Comparison of ENCODE assay signal across 14 cellular contexts in genomic region chr17:22694362-22695227, GRCh38.
DNase-seq lines count a peak whose midpoint lies in the region; ATAC-seq and TF ChIP-seq lines count a peak whose summit lies in the region.
"Had no signal": no experiment of that assay in that cellular context is flagged by ENCODE, and none has a peak within 500 bp of the region (broad histone marks: within the 10 kb centered on the region; RNA-seq: fewer than 3 reads in every experiment).

No MANE protein-coding gene starts in this region.

- H3K36me3 ChIP-seq in HUES6 (ENCODE audit: control insufficient read depth, insufficient read depth, low read length) (no peaks in the 10 kb centered on the region), WERI-Rb-1 (no peaks in the 10 kb centered on the region), thoracic aorta (no peaks in the 10 kb centered on the region), esophagus squamous epithelium (no peaks in the 10 kb centered on the region), trophoblast cell (ENCODE audit: control insufficient read depth in 1 of 2, insufficient read depth in 2 of 2, low read length in 2 of 2) (no peaks in the 10 kb centered on the region)
- H3K36me3 ChIP-seq: lower lobe of right lung, tibial artery had no signal

- H2BK5ac ChIP-seq in trophoblast cell (ENCODE audit: low read depth, low read length, poor library complexity), result no peak overlapping the region

- H3K9me3 ChIP-seq in HUES6 (ENCODE audit: control insufficient read depth, insufficient read depth, low read depth, low read length) (peaks cover 73% of the 10 kb centered on the region), WERI-Rb-1 (ENCODE audit: severe bottlenecking) (no peaks in the 10 kb centered on the region), thoracic aorta (peaks cover 6% of the 10 kb centered on the region), esophagus squamous epithelium (peaks cover 4 to 37% (median 5%) of the 10 kb centered on the region in 3 donors), trophoblast cell (ENCODE audit: insufficient read depth, low read depth, low read length) (peaks cover 38% of the 10 kb centered on the region)
- H3K9me3 ChIP-seq: lower lobe of right lung had no signal

- H4K91ac ChIP-seq in trophoblast cell (ENCODE audit: low read depth, low read length), result no peak overlapping the region

- no peaks in the 10 kb centered on the region for H3K27me3 Mint-ChIP-seq in natural killer cell treated with Interleukin-12 subunit alpha and Interleukin-12 subunit beta and Interleukin-15 and Interleukin-18, amount 100 ng/mL, for 72 hours
- H3K27me3 Mint-ChIP-seq: activated naive CD4-positive, alpha-beta T cell treated with anti-CD3 and anti-CD28 coated beads, Interleukin-2, amount 50 U/mL, for 24 hours had no signal

- peak; percentile 81 for TF ChIP-seq CTCF in WERI-Rb-1 (IDR thresholded peaks at IDR 0.05; ENCODE audit: low read depth, low read length)
- TF ChIP-seq CTCF in thoracic aorta (IDR thresholded peaks at IDR 0.05), result peak; percentile 9
- no peak for TF ChIP-seq CTCF in esophagus squamous epithelium (IDR thresholded peaks at IDR 0.05)

- DNase-seq in NCI-H82 (lab: John Stamatoyannopoulos, UW), result peak; percentile 32
- DNase-seq in NCI-H82 treated with DMSO at 0.1 percent for 48 hours (lab: John Stamatoyannopoulos, UW; ENCODE audit: unreplicated experiment), result no peak
- peak; percentile 17 for DNase-seq in WERI-Rb-1
- no peak for DNase-seq in thoracic aorta (ENCODE audit: low spot score)
- no peak for DNase-seq in esophagus squamous epithelium (lab: John Stamatoyannopoulos, UW)
- no peak for DNase-seq in natural killer cell treated with Interleukin-12 subunit alpha and Interleukin-12 subunit beta and Interleukin-15 and Interleukin-18, amount 100 ng/mL, for 72 hours (ENCODE audit: low spot score)
- DNase-seq in trophoblast cell, result no peak
- DNase-seq: hypothalamus, lower lobe of right lung, nucleus accumbens, tibial artery had no signal

- H3K4ac ChIP-seq in trophoblast cell (ENCODE audit: low read depth, low read length), result no peak overlapping the region

- H3K4me3 ChIP-seq in HUES6 (ENCODE audit: low read depth, low read length), result peak overlapping the region; percentile 45; the same call in 1 of the 2 replicates
- no peak overlapping the region for H3K4me3 ChIP-seq in WERI-Rb-1 (ENCODE audit: low read depth, low read length)
- H3K4me3 ChIP-seq in thoracic aorta, result no peak overlapping the region
- H3K4me3 ChIP-seq in esophagus squamous epithelium, result no peak overlapping the region
- no peak overlapping the region for H3K4me3 ChIP-seq in trophoblast cell (ENCODE audit: low read depth, low read length)
- H3K4me3 ChIP-seq: lower lobe of right lung, tibial artery had no signal

- WGBS in esophagus squamous epithelium, 2 donors, result 50 to 79% methylated on average over 1 to 5 of the region's 33 CpGs
- no CpG with 5 or more reads among the region's 33 CpGs for WGBS in trophoblast cell (ENCODE audit: extremely low coverage, insufficient coverage, insufficient read length)

- no peak overlapping the region for H3K4me2 ChIP-seq in trophoblast cell (ENCODE audit: low read length)

- H3K18ac ChIP-seq in trophoblast cell (ENCODE audit: low read length), result no peak overlapping the region

- peaks cover 9% of the 10 kb centered on the region for H3K9me3 Mint-ChIP-seq in natural killer cell treated with Interleukin-12 subunit alpha and Interleukin-12 subunit beta and Interleukin-15 and Interleukin-18, amount 100 ng/mL, for 72 hours

- H3K9ac ChIP-seq in HUES6 (ENCODE audit: low read length) (no peak overlapping the region), trophoblast cell (ENCODE audit: low read length) (no peak overlapping the region)

- H3K27ac Mint-ChIP-seq in natural killer cell treated with Interleukin-12 subunit alpha and Interleukin-12 subunit beta and Interleukin-15 and Interleukin-18, amount 100 ng/mL, for 72 hours, result no peak overlapping the region
- H3K27ac Mint-ChIP-seq: activated naive CD4-positive, alpha-beta T cell treated with anti-CD3 and anti-CD28 coated beads, Interleukin-2, amount 50 U/mL, for 24 hours had no signal

- TF ChIP-seq POLR2A in esophagus squamous epithelium (IDR thresholded peaks at IDR 0.05), result no peak

- H3K27me3 ChIP-seq in HUES6 (ENCODE audit: control insufficient read depth, insufficient read depth, low read length), result no peaks in the 10 kb centered on the region; the same call in 1 of the 2 replicates
- H3K27me3 ChIP-seq in WERI-Rb-1 (ENCODE audit: insufficient read depth, low read depth, severe bottlenecking), result peaks cover 48% of the 10 kb centered on the region
- H3K27me3 ChIP-seq in thoracic aorta (replicated peaks; ENCODE audit: insufficient read depth), result no peaks in the 10 kb centered on the region
- H3K27me3 ChIP-seq in esophagus squamous epithelium, result no peaks in the 10 kb centered on the region
- H3K27me3 ChIP-seq in trophoblast cell (ENCODE audit: insufficient read depth, low read length), result no peaks in the 10 kb centered on the region
- H3K27me3 ChIP-seq: tibial artery had no signal

- no peak overlapping the region for H3K27ac ChIP-seq in HUES6 (ENCODE audit: low read depth, low read length)
- no peak overlapping the region for H3K27ac ChIP-seq in WERI-Rb-1
- no peak overlapping the region for H3K27ac ChIP-seq in thoracic aorta
- no peak overlapping the region for H3K27ac ChIP-seq in esophagus squamous epithelium
- no peak overlapping the region for H3K27ac ChIP-seq in trophoblast cell (ENCODE audit: low read depth, low read length)
- H3K27ac ChIP-seq: epithelial cell of prostate, lower lobe of right lung, tibial artery had no signal

- no peaks in the 10 kb centered on the region for H3K4me1 ChIP-seq in HUES6 (ENCODE audit: control insufficient read depth, insufficient read depth, low read length)
- no peaks in the 10 kb centered on the region for H3K4me1 ChIP-seq in thoracic aorta (ENCODE audit: control insufficient read depth in 1 of 2, low read depth in 2 of 2)
- no peaks in the 10 kb centered on the region for H3K4me1 ChIP-seq in esophagus squamous epithelium
- no peaks in the 10 kb centered on the region for H3K4me1 ChIP-seq in trophoblast cell (ENCODE audit: control insufficient read depth in 1 of 2, insufficient read depth in 2 of 2, low read length in 2 of 2)
- H3K4me1 ChIP-seq: lower lobe of right lung, tibial artery had no signal

- H3K79me2 ChIP-seq in trophoblast cell (ENCODE audit: control insufficient read depth, insufficient read depth, low read length, poor library complexity), result no peaks in the 10 kb centered on the region

- no peak for ATAC-seq in thoracic aorta (ENCODE audit: insufficient number of reproducible peaks, low FRiP score, low read depth)
- no peak for ATAC-seq in natural killer cell treated with Interleukin-12 subunit alpha and Interleukin-12 subunit beta and Interleukin-15 and Interleukin-18, amount 100 ng/mL, for 72 hours

- H3K4me3 Mint-ChIP-seq in natural killer cell treated with Interleukin-12 subunit alpha and Interleukin-12 subunit beta and Interleukin-15 and Interleukin-18, amount 100 ng/mL, for 72 hours, result no peak overlapping the region
- H3K4me3 Mint-ChIP-seq: activated naive CD4-positive, alpha-beta T cell treated with anti-CD3 and anti-CD28 coated beads, Interleukin-2, amount 50 U/mL, for 24 hours had no signal

- intact Hi-C loops in esophagus squamous epithelium (cut with DNase I), result no loop called here

- no peak overlapping the region for H2BK120ac ChIP-seq in trophoblast cell (ENCODE audit: insufficient read depth, low read length, poor library complexity)

- no peak overlapping the region for H2AK5ac ChIP-seq in trophoblast cell (ENCODE audit: low read length)

- no peak overlapping the region for H3K14ac ChIP-seq in trophoblast cell (ENCODE audit: low read length)

- H3K79me1 ChIP-seq in trophoblast cell (ENCODE audit: low read length), result no peaks in the 10 kb centered on the region

- peaks cover 28% of the 10 kb centered on the region for H3K36me3 Mint-ChIP-seq in natural killer cell treated with Interleukin-12 subunit alpha and Interleukin-12 subunit beta and Interleukin-15 and Interleukin-18, amount 100 ng/mL, for 72 hours
- H3K36me3 Mint-ChIP-seq: activated naive CD4-positive, alpha-beta T cell treated with anti-CD3 and anti-CD28 coated beads, Interleukin-2, amount 50 U/mL, for 24 hours had no signal

- no peak overlapping the region for H2BK12ac ChIP-seq in trophoblast cell (ENCODE audit: low read length)

- H4K8ac ChIP-seq in trophoblast cell (ENCODE audit: low read depth, low read length), result no peak overlapping the region

- no peak overlapping the region for H4K12ac ChIP-seq in trophoblast cell (ENCODE audit: low read depth, low read length)

- H3K23ac ChIP-seq in trophoblast cell (ENCODE audit: low read length), result no peak overlapping the region

- H2AFZ ChIP-seq in trophoblast cell (ENCODE audit: insufficient read depth, low read length, poor library complexity), result no peak overlapping the region

- no peaks in the 10 kb centered on the region for H3K4me1 Mint-ChIP-seq in natural killer cell treated with Interleukin-12 subunit alpha and Interleukin-12 subunit beta and Interleukin-15 and Interleukin-18, amount 100 ng/mL, for 72 hours (ENCODE audit: low read depth in 2 of 2)
- H3K4me1 Mint-ChIP-seq: activated naive CD4-positive, alpha-beta T cell treated with anti-CD3 and anti-CD28 coated beads, Interleukin-2, amount 50 U/mL, for 24 hours had no signal

Comparison
In these comparisons a context has a peak if more than half of its experiments do, and no peak if none do; other contexts are left out.
1. DNase-seq: peak in NCI-H82 (single experiment) and WERI-Rb-1 (single experiment); none in NCI-H82 treated with DMSO at 0.1 percent for 48 hours (single experiment), thoracic aorta (single experiment), esophagus squamous epithelium (single experiment), natural killer cell treated with Interleukin-12 subunit alpha and Interleukin-12 subunit beta and Interleukin-15 and Interleukin-18, amount 100 ng/mL, for 72 hours (single experiment) and trophoblast cell (0 of 2).
2. CTCF ChIP-seq: peak in WERI-Rb-1 (single experiment) and thoracic aorta (single experiment); none in esophagus squamous epithelium (0 of 6).